ENCODE assay signal across 8 cellular contexts in the genomic region with DNA sequence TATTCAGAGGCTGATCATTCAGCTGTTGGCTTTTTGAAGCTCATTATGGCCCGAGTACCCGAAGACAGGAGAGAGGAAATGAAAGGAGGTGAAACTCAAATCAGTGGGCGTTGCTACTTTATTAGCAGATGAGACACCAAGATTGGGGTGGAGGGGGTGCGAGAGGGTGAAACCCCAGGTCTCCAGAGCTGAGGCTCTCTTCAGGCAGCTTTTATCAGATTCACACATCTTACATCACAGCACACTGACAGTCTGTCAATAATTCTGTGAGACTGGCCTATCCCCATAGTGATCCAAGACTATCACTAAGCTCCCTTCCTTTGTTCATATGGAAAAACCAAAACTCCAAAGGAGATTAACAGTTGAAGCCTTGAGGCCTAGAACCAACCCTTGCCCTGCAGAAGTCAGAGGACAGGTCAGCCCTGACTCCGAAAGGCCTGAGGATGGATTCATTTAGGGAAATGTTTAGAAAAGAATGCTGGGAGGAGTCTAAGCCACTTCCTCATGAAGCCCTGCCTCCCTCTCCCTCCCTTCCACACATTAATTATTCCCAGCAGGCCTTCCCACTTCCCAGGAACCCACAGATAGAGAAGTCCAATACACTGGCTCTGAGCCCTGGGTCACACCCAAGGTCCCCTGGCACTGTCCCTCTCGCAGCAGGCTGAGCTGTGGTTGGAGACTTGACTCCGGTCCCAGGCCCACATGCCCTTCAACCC. TPM values are rescaled to one million over a fixed set of nuclear protein-coding genes. Genes with fewer than 3 reads are reported as not detected.
DNase-seq lines count a peak whose midpoint lies in the region; ATAC-seq, FAIRE-seq and TF ChIP-seq lines count a peak whose summit lies in the region.

No MANE protein-coding gene starts in this region.

- H3K27ac ChIP-seq in endothelial cell of umbilical vein (ENCODE audit: insufficient read depth, low read depth, low read length): no peak overlapping the region

- H3K36me3 ChIP-seq in endothelial cell of umbilical vein (ENCODE audit: control insufficient read depth in 2 of 2, extremely low read depth in 1 of 2, insufficient read depth in 2 of 2, low read length in 2 of 2): no peaks in the 10 kb centered on the region

- no peak overlapping the region for H3K4me3 ChIP-seq in endothelial cell of umbilical vein (replicated peaks in 1 of 3; ENCODE audit: insufficient read depth in 1 of 3, low read depth in 1 of 3, low read length in 3 of 3)

- H4K20me1 ChIP-seq in endothelial cell of umbilical vein (replicated peaks; ENCODE audit: control insufficient read depth, extremely low read depth, insufficient read depth, low read length): no peaks in the 10 kb centered on the region

- no peak overlapping the region for H3K9ac ChIP-seq in endothelial cell of umbilical vein (replicated peaks; ENCODE audit: extremely low read depth, insufficient read depth, low read length)

- intact Hi-C loops in endothelial cell of umbilical vein (cut with micrococcal nuclease): no loop called here
- intact Hi-C loops in sciatic nerve (cut with DNase I): no loop called here

- H2AFZ ChIP-seq in endothelial cell of umbilical vein (ENCODE audit: low read depth, low read length): peak overlapping the region; percentile 35

- no peak for TF ChIP-seq POLR2A in endothelial cell of umbilical vein (IDR thresholded peaks at IDR 0.05; ENCODE audit: low read depth, low read length)

- dilution Hi-C loops in endothelial cell of umbilical vein (cut with MboI; ENCODE audit: extremely low pct_ligation_motif_present, low sequenced_read_pairs): no loop called here

- DNase-seq in endothelial cell of umbilical vein (ENCODE audit: low read depth, low spot score) (no peak), sciatic nerve (ENCODE audit: low spot score) (no peak), frontal cortex (ENCODE audit: low spot score in 2 of 2) (no peak), SKM-1 treated with dmso at 0.1 percent for 144 hours (lab: John Stamatoyannopoulos, UW; ENCODE audit: unreplicated experiment) (no peak), NCI-H146 treated with DMSO at 0.1 percent for 48 hours (lab: John Stamatoyannopoulos, UW; ENCODE audit: unreplicated experiment) (no peak), NCI-H128 (lab: John Stamatoyannopoulos, UW; ENCODE audit: unreplicated experiment) (no peak)

- H3K4me2 ChIP-seq in endothelial cell of umbilical vein (ENCODE audit: insufficient read depth, low read length): no peak overlapping the region

- FAIRE-seq in endothelial cell of umbilical vein (lab: Jason Lieb, UNC) (no peak), frontal cortex (lab: Jason Lieb, UNC) (no peak)

- no peaks in the 10 kb centered on the region for H3K27me3 Mint-ChIP-seq in T-helper 1 cell treated with Interleukin-12 subunit alpha and Interleukin-12 subunit beta and Interleukin-4 antibody, amounts not matched to agents 30 μg/mL and 1 μg/mL, for 36 hours (ENCODE audit: low read depth)

- peaks cover 38% of the 10 kb centered on the region for H3K36me3 Mint-ChIP-seq in T-helper 1 cell treated with Interleukin-12 subunit alpha and Interleukin-12 subunit beta and Interleukin-4 antibody, amounts not matched to agents 30 μg/mL and 1 μg/mL, for 36 hours (ENCODE audit: low read depth)

- peaks cover 51% of the 10 kb centered on the region for H3K4me1 Mint-ChIP-seq in T-helper 1 cell treated with Interleukin-12 subunit alpha and Interleukin-12 subunit beta and Interleukin-4 antibody, amounts not matched to agents 30 μg/mL and 1 μg/mL, for 36 hours (ENCODE audit: low read depth)

- H3K4me3 Mint-ChIP-seq in T-helper 1 cell treated with Interleukin-12 subunit alpha and Interleukin-12 subunit beta and Interleukin-4 antibody, amounts not matched to agents 30 μg/mL and 1 μg/mL, for 36 hours: peak overlapping the region; percentile 1

- peak; percentile 78 for ATAC-seq in GM18511 (IDR thresholded peaks at IDR 0.05; ENCODE audit: unreplicated experiment)
- peak; percentile 74 for ATAC-seq in sciatic nerve

- peaks cover 2% of the 10 kb centered on the region for H3K9me3 Mint-ChIP-seq in T-helper 1 cell treated with Interleukin-12 subunit alpha and Interleukin-12 subunit beta and Interleukin-4 antibody, amounts not matched to agents 30 μg/mL and 1 μg/mL, for 36 hours

- H3K9me3 ChIP-seq in endothelial cell of umbilical vein (replicated peaks; ENCODE audit: control insufficient read depth, insufficient read depth, low read length): no peaks in the 10 kb centered on the region

- BruUV-seq in endothelial cell of umbilical vein (replicated peaks; lab: Mats Ljungman, UMichigan): no TSS peak

- CTCF ChIA-PET in endothelial cell of umbilical vein (lab: Charles Lee): interaction anchor here (1.2 kb wide), 1 partner anchor 202 kb away, joined by 3 read pairs; no protein-coding TSS in a partner anchor

- no peaks in the 10 kb centered on the region for H3K9me1 ChIP-seq in endothelial cell of umbilical vein (replicated peaks; ENCODE audit: control insufficient read depth, extremely low read depth, insufficient read depth, low read length)

- no peak for TF ChIP-seq CTCF in endothelial cell of umbilical vein (IDR thresholded peaks at IDR 0.05; ENCODE audit: extremely low read depth in 1 of 2, insufficient read depth in 1 of 2, low read depth in 1 of 2, low read length in 2 of 2)

- H3K27ac Mint-ChIP-seq in T-helper 1 cell treated with Interleukin-12 subunit alpha and Interleukin-12 subunit beta and Interleukin-4 antibody, amounts not matched to agents 30 μg/mL and 1 μg/mL, for 36 hours: no peak overlapping the region

- POLR2A ChIA-PET in endothelial cell of umbilical vein (lab: Charles Lee): no interaction called here

- no peaks in the 10 kb centered on the region for H3K4me1 ChIP-seq in endothelial cell of umbilical vein (ENCODE audit: control insufficient read depth, extremely low read depth, insufficient read depth, low read length)

- H3K79me2 ChIP-seq in endothelial cell of umbilical vein (ENCODE audit: control insufficient read depth, insufficient read depth, low read length): no peaks in the 10 kb centered on the region

- no peaks in the 10 kb centered on the region for H3K27me3 ChIP-seq in endothelial cell of umbilical vein (ENCODE audit: control insufficient read depth in 2 of 2, insufficient read depth in 2 of 2, low read length in 2 of 2)

TF ChIP-seq in endothelial cell of umbilical vein, 7 proteins besides CTCF, POLR2A, EP300 and RAD21:
- no peak for TF ChIP-seq GATA2 (IDR thresholded peaks at IDR 0.05; ENCODE audit: insufficient read depth, insufficient read length, low read depth, low read length)
- TF ChIP-seq, protein P1, sequence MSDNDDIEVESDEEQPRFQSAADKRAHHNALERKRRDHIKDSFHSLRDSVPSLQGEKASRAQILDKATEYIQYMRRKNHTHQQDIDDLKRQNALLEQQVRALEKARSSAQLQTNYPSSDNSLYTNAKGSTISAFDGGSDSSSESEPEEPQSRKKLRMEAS (IDR thresholded peaks at IDR 0.05; ENCODE audit: insufficient read depth, insufficient read length): no peak

RNA-seq across cellular contexts. Expression of gene TRERF1, which starts 23.2 kb away (rescaled TPM):
- total RNA-seq in endothelial cell of umbilical vein: 3.4 and 5.5 TPM in 2 replicates
- polyA plus RNA-seq in endothelial cell of umbilical vein: 0.70 and 0.73 TPM in 2 replicates
- polyA plus RNA-seq in endothelial cell of umbilical vein (2011; cell fraction: cytosol; rRNA removed): 0.50 and 0.61 TPM in 2 replicates
- 1.6 and 2.3 TPM in 2 replicates for polyA plus RNA-seq in endothelial cell of umbilical vein (2011; cell fraction: nucleus; rRNA removed)
- polyA plus RNA-seq in endothelial cell of umbilical vein (2012): 2.4 and 2.5 TPM in 2 replicates
- 1.2 and 1.4 TPM in 2 replicates for polyA minus RNA-seq in endothelial cell of umbilical vein
- polyA minus RNA-seq in endothelial cell of umbilical vein (2011; cell fraction: cytosol; rRNA and poly(A)+ RNA removed): 1.8 TPM
- 1.5 and 2.0 TPM in 2 replicates for polyA minus RNA-seq in endothelial cell of umbilical vein (2011; cell fraction: nucleus; rRNA and poly(A)+ RNA removed)
- 7.0 TPM for total RNA-seq in sciatic nerve
- 2.9 TPM for total RNA-seq in frontal cortex
